14 cellular contexts compared by ENCODE assay signal in the genomic region with DNA sequence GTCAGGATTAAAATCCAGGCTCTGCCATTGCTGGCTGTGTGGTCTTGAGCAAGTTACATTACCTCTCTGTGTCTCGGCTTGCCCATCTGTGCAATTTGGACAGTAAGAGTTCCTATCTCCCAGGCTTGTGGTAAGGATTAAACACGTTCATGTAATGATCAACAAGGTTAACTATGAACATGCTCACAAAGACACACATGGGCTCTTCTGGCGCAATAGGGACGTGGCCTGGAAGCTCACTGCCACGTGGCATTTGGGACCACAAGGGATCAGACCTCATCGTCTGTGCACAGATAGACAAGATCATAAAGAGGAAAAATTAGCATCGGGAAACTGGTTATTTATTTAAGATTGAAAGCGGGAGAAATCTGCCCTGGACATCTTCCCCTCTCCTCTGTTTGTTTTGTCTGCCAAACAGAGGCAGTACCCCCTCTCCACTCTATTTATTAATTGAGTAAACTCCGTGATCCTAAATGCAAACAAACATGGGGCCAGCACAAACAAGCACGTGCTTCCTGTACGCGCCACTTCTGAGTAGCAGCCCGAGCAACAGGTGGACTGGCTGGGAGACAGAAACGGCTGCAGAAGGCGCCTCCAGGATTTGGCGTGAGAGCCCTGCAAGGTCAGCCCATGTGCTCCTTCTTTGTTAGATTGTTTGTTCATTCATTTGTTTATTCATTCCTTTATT.
DNase-seq lines count a peak whose midpoint lies in the region; ATAC-seq and TF ChIP-seq lines count a peak whose summit lies in the region.
"Had no signal": no experiment of that assay in that cellular context is flagged by ENCODE, and none has a peak within 500 bp of the region (broad histone marks: within the 10 kb centered on the region; RNA-seq: fewer than 3 reads in every experiment).

No MANE protein-coding gene starts in this region.

- no peak for TF ChIP-seq POLR2A in breast epithelium (IDR thresholded peaks at IDR 0.05)

- H3K27ac ChIP-seq in breast epithelium, result no peak overlapping the region

- peak; percentile 28 to 79 for DNase-seq in T47D (ENCODE audit: low read depth in 1 of 2, low spot score in 1 of 2)
- DNase-seq in breast epithelium (ENCODE audit: low spot score in 2 of 2), result no peak
- DNase-seq in NCI-H1105 (lab: John Stamatoyannopoulos, UW), result peak; percentile 66
- peak; percentile 62 to 79 for DNase-seq in SHP77 (lab: John Stamatoyannopoulos, UW)
- peak; percentile 57 for DNase-seq in renal cortical epithelial cell (ENCODE audit: low read depth)
- DNase-seq in GM13976 (ENCODE audit: low spot score), result no peak
- no peak for DNase-seq in nucleus accumbens (lab: John Stamatoyannopoulos, UW)
- DNase-seq: activated CD8-positive, alpha-beta T cell treated with anti-CD3 and anti-CD28 coated beads for 36 hours; foreskin melanocyte; Karpas-422; NCI-H2171; stomach had no signal

- in situ Hi-C loops in T47D (cut with HindIII; ENCODE audit: low pct_unique_long_range_greater_than_20kb, low sequenced_read_pairs) (no loop called here), GM13976 (cut with MboI; ENCODE audit: low sequenced_read_pairs, unreplicated experiment) (no loop called here)

- H3K4me1 ChIP-seq in breast epithelium, result peaks cover 0 to 4% of the 10 kb centered on the region in 2 donors

- no peak for TF ChIP-seq CTCF in breast epithelium (IDR thresholded peaks at IDR 0.05)
- TF ChIP-seq CTCF in GM13976 (IDR thresholded peaks at IDR 0.05; ENCODE audit: borderline replicate concordance, control extremely low read depth, extremely low read depth, insufficient read depth, missing control alignments), result no peak

- no peaks in the 10 kb centered on the region for H3K9me3 ChIP-seq in breast epithelium
- H3K9me3 ChIP-seq: stomach had no signal

- ATAC-seq in GM18498 (IDR thresholded peaks at IDR 0.05; ENCODE audit: unreplicated experiment), result no peak
- ATAC-seq: activated CD8-positive, alpha-beta T cell treated with anti-CD3 and anti-CD28 coated beads for 36 hours; left lobe of liver had no signal

- H3K4me3 ChIP-seq in breast epithelium, result no peak overlapping the region
- H3K4me3 ChIP-seq: stomach had no signal

- intact Hi-C loops in breast epithelium (cut with DNase I; ENCODE audit: low total_unique reads), result no loop called here

- H3K27me3 ChIP-seq in breast epithelium, result peaks cover 0 to 12% of the 10 kb centered on the region in 2 donors

- H3K36me3 ChIP-seq in breast epithelium, result no peaks in the 10 kb centered on the region
- H3K36me3 ChIP-seq: stomach had no signal

Comparison
In these comparisons a context has a peak if more than half of its experiments do, and no peak if none do; other contexts are left out.
1. DNase-seq: peak in T47D (2 of 2), NCI-H1105 (single experiment), SHP77 (2 of 2) and renal cortical epithelial cell (single experiment); none in breast epithelium (0 of 2), GM13976 (single experiment) and nucleus accumbens (0 of 56).